ENCODE assay signal across 2 cellular contexts in genomic region chr17:4872786-4873185, GRCh38.
TF ChIP-seq lines count a peak whose summit lies in the region.

No MANE protein-coding gene starts in this region.

TF ChIP-seq in GM23338, 12 proteins besides CTCF, POLR2A, EP300 and RAD21:
- no peak for TF ChIP-seq STAT1 (IDR thresholded peaks at IDR 0.05; ENCODE audit: unreplicated experiment)
- no peak for TF ChIP-seq REST (IDR thresholded peaks at IDR 0.05; ENCODE audit: unreplicated experiment)
- TF ChIP-seq POLR2AphosphoS5 (IDR thresholded peaks at IDR 0.05; ENCODE audit: low read depth), result no peak
- TF ChIP-seq ZNF114 (CRISPR knock-in tag; IDR thresholded peaks at IDR 0.05), result no peak
- no peak for TF ChIP-seq JUNB (IDR thresholded peaks at IDR 0.05; ENCODE audit: unreplicated experiment)
- no peak for TF ChIP-seq NANOG (IDR thresholded peaks at IDR 0.05; ENCODE audit: borderline replicate concordance)
- no peak for TF ChIP-seq ZNF331 (CRISPR knock-in tag; IDR thresholded peaks at IDR 0.05; ENCODE audit: low read depth)
- TF ChIP-seq ZNF462 (CRISPR knock-in tag; IDR thresholded peaks at IDR 0.05), result no peak

TF ChIP-seq in endothelial cell of umbilical vein, 7 proteins besides CTCF, POLR2A, EP300 and RAD21:
- TF ChIP-seq MYC (IDR thresholded peaks at IDR 0.05; ENCODE audit: low read depth, low read length) (no peak), JUN (IDR thresholded peaks at IDR 0.05; ENCODE audit: borderline replicate concordance, insufficient read depth, insufficient read length, low read depth) (no peak), EZH2 (IDR thresholded peaks at IDR 0.05; ENCODE audit: borderline replicate concordance, low read depth, low read length, severe bottlenecking) (no peak), POLR2AphosphoS5 (IDR thresholded peaks at IDR 0.05; ENCODE audit: insufficient read depth, low read depth, low read length) (no peak), FOS (IDR thresholded peaks at IDR 0.05; ENCODE audit: borderline replicate concordance, insufficient read depth, low read length) (no peak), GATA2 (IDR thresholded peaks at IDR 0.05; ENCODE audit: insufficient read depth, insufficient read length, low read depth, low read length) (no peak)
- TF ChIP-seq, protein P1, sequence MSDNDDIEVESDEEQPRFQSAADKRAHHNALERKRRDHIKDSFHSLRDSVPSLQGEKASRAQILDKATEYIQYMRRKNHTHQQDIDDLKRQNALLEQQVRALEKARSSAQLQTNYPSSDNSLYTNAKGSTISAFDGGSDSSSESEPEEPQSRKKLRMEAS (IDR thresholded peaks at IDR 0.05; ENCODE audit: insufficient read depth, insufficient read length), result no peak
